In genomic region chr13:44011036-44011435, GRCh38 we compare ENCODE assay signal across 15 cellular contexts.
"Had no signal": no experiment of that assay in that cellular context is flagged by ENCODE, and none has a peak within 500 bp of the region (broad histone marks: within the 10 kb centered on the region; RNA-seq: fewer than 3 reads in every experiment).

No MANE protein-coding gene starts in this region.

- H3K27ac Mint-ChIP-seq: T-cell had no signal

- H3K9me3 ChIP-seq: ovary, transverse colon had no signal

- DNase-seq: activated CD4-positive, alpha-beta T cell treated with anti-CD3 and anti-CD28 coated beads for 1 hour; activated CD4-positive, alpha-beta T cell treated with anti-CD3 and anti-CD28 coated beads, Interleukin-2, amount 50 U/mL, for 4 hours; activated naive CD4-positive, alpha-beta T cell; activated T-cell treated with anti-CD3 and anti-CD28 coated beads for 4 hours; aorta; erythroblast; hypothalamus; midbrain; ovary; stimulated activated CD4-positive, alpha-beta T cell treated with anti-CD3 and anti-CD28 coated beads, Interleukin-2, amount 100 ng/mL, for 48 hours; stimulated activated naive CD4-positive, alpha-beta T cell; T-cell; transverse colon had no signal

- H3K4me3 Mint-ChIP-seq: T-cell had no signal

- H3K27ac ChIP-seq: ovary, transverse colon, VCaP had no signal

- H3K36me3 ChIP-seq: ovary, transverse colon had no signal

- H3K4me1 Mint-ChIP-seq: T-cell had no signal

- H3K36me3 Mint-ChIP-seq: T-cell had no signal

- H3K27me3 ChIP-seq: ovary, transverse colon had no signal

- H3K4me3 ChIP-seq: lung, ovary, transverse colon had no signal
